In genomic region chr11:117180661-117181585, GRCh38 we compare ENCODE assay signal across 8 cellular contexts. TPM values are rescaled to one million over a fixed set of nuclear protein-coding genes. Genes with fewer than 3 reads are reported as not detected.
DNase-seq lines count a peak whose midpoint lies in the region; ATAC-seq and TF ChIP-seq lines count a peak whose summit lies in the region.

No MANE protein-coding gene starts in this region.

- H3K4me1 ChIP-seq in body of pancreas = peaks cover 75% of the 10 kb centered on the region

- intact Hi-C loops in body of pancreas (cut with DNase I) = no loop called here

- DNase-seq in EH (ENCODE audit: low read depth) (peak; percentile 76), HT1080 (ENCODE audit: low read depth) (peak; percentile 72), T-helper 1 cell (peak; percentile 26 to 72 (median 50)), body of pancreas (peak; percentile 86 to 92 (median 90)), inferior parietal cortex (ENCODE audit: extremely low spot score) (peak; percentile 61)

- H3K36me3 ChIP-seq in body of pancreas (replicated peaks in 1 of 2; ENCODE audit: insufficient read depth in 1 of 2, low read depth in 2 of 2) = peaks cover 0 to 3% of the 10 kb centered on the region in 2 donors

- H3K9me3 ChIP-seq in body of pancreas = no peaks in the 10 kb centered on the region

- peak; percentile 59 to 99 (median 93) for TF ChIP-seq CTCF in body of pancreas (IDR thresholded peaks at IDR 0.05)

- H3K27me3 ChIP-seq in body of pancreas = no peaks in the 10 kb centered on the region

- TF ChIP-seq POLR2A in body of pancreas (IDR thresholded peaks at IDR 0.05) = peak in 1 of 3 donors; percentile 14

- no peak overlapping the region for H3K4me3 ChIP-seq in body of pancreas
- H3K4me3 ChIP-seq in skin epidermis = no peak overlapping the region

- H3K27ac ChIP-seq in body of pancreas = peak overlapping the region; percentile 17 to 96 (median 70)
- H3K27ac ChIP-seq in skin epidermis = peak overlapping the region in 12 of 21 experiments; percentile 9 to 98 (median 94)

- ATAC-seq in body of pancreas (peak; percentile 51), GM21723 (IDR thresholded peaks at IDR 0.05; ENCODE audit: unreplicated experiment) (no peak), GM19035 (IDR thresholded peaks at IDR 0.05; ENCODE audit: unreplicated experiment) (no peak)

- WGBS in body of pancreas, 2 donors = 32 to 56% methylated on average over 7 to 22 of the region's 22 CpGs

RNA-seq across cellular contexts. Expression of gene SIDT2, which starts 2.4 kb away (rescaled TPM):
- total RNA-seq in HT1080 (2014; rRNA removed; shearing (Covaris generic)) = 3.0 and 4.3 TPM in 2 replicates
- 11.2 and 13.0 TPM in 2 replicates for polyA plus RNA-seq in HT1080 (2015; cell fraction: cytosol; rRNA removed)
- polyA plus RNA-seq in HT1080 (2015; cell fraction: nucleus; rRNA removed) = 26.1 and 29.0 TPM in 2 replicates
- 10 to 100 TPM; 42.0 to 88.7 TPM for total RNA-seq in body of pancreas

RNA-seq across cellular contexts. Expression of gene TAGLN, which starts 18.2 kb away (rescaled TPM):
- 26.6 and 29.8 TPM in 2 replicates for total RNA-seq in HT1080 (2014; rRNA removed; shearing (Covaris generic))
- polyA plus RNA-seq in HT1080 (2015; cell fraction: cytosol; rRNA removed) = 45.6 and 57.0 TPM in 2 replicates
- 36.7 and 41.3 TPM in 2 replicates for polyA plus RNA-seq in HT1080 (2015; cell fraction: nucleus; rRNA removed)
- 100 to 1,000 TPM; 124 to 372 TPM for total RNA-seq in body of pancreas

RNA-seq across cellular contexts. Expression of gene PAFAH1B2, which starts 36.8 kb away (rescaled TPM):
- total RNA-seq in HT1080 (2014; rRNA removed; shearing (Covaris generic)) = 112 and 120 TPM in 2 replicates
- 59.1 and 67.3 TPM in 2 replicates for polyA plus RNA-seq in HT1080 (2015; cell fraction: cytosol; rRNA removed)
- 47.1 and 47.8 TPM in 2 replicates for polyA plus RNA-seq in HT1080 (2015; cell fraction: nucleus; rRNA removed)
- total RNA-seq in body of pancreas = 10 to 100 TPM; 30.0 to 44.9 TPM

RNA-seq across cellular contexts. Expression of gene PCSK7, which starts 51.0 kb away (rescaled TPM):
- 39.6 and 45.7 TPM in 2 replicates for total RNA-seq in HT1080 (2014; rRNA removed; shearing (Covaris generic))
- polyA plus RNA-seq in HT1080 (2015; cell fraction: cytosol; rRNA removed) = 23.4 and 26.4 TPM in 2 replicates
- 62.4 and 77.0 TPM in 2 replicates for polyA plus RNA-seq in HT1080 (2015; cell fraction: nucleus; rRNA removed)
- total RNA-seq in body of pancreas = 10 to 100 TPM; 25.9 to 86.0 TPM

RNA-seq across cellular contexts. Expression of gene RNF214, which starts 51.5 kb away (rescaled TPM):
- 7.5 and 9.3 TPM in 2 replicates for total RNA-seq in HT1080 (2014; rRNA removed; shearing (Covaris generic))
- 13.8 and 15.5 TPM in 2 replicates for polyA plus RNA-seq in HT1080 (2015; cell fraction: cytosol; rRNA removed)
- 24.4 and 28.0 TPM in 2 replicates for polyA plus RNA-seq in HT1080 (2015; cell fraction: nucleus; rRNA removed)
- total RNA-seq in body of pancreas = 10 to 100 TPM; 10.2 to 12.5 TPM
